Comparison of ENCODE assay signal across 1 cellular context in the genomic region with DNA sequence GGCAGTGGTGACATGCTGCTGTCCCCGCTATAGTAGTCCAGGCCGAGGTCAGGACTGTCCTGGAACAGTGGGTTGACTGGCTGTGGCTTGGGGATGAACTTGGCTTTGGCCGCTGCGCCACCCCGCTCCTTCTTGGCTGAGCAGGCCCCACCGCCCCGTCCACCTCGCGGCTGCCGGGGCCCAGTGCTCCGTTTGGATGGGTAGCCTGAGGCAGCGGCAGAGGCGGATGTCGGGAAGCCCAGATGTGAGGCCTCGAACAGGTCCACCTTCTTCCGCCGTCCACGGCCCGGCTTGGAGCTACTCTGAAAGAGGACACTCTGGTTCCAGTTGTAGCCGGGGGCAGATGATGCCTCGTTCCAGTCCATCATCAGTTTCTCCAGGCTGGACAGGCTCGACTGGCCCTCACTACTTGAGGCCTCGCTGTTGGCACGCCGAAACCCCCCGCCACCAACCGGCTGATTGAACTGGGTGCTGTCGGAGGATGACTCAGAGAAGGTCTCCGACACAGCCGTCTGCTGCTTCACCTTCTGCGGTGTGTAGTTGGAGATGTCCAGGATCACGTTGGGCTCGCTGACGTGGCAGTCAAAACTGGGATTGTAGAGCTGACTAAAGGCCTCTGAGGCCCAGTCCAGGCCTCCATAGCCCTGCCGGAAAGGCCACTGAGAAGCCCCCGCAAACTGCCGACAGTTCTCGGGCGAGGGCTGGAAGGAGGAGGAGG.
TF ChIP-seq lines count a peak whose summit lies in the region.

No MANE protein-coding gene starts in this region.

TF ChIP-seq in WTC11, 78 proteins besides CTCF, POLR2A, EP300 and RAD21:
- no peak for TF ChIP-seq ETV6 (CRISPR knock-in tag; IDR thresholded peaks at IDR 0.05)
- TF ChIP-seq, protein P1, sequence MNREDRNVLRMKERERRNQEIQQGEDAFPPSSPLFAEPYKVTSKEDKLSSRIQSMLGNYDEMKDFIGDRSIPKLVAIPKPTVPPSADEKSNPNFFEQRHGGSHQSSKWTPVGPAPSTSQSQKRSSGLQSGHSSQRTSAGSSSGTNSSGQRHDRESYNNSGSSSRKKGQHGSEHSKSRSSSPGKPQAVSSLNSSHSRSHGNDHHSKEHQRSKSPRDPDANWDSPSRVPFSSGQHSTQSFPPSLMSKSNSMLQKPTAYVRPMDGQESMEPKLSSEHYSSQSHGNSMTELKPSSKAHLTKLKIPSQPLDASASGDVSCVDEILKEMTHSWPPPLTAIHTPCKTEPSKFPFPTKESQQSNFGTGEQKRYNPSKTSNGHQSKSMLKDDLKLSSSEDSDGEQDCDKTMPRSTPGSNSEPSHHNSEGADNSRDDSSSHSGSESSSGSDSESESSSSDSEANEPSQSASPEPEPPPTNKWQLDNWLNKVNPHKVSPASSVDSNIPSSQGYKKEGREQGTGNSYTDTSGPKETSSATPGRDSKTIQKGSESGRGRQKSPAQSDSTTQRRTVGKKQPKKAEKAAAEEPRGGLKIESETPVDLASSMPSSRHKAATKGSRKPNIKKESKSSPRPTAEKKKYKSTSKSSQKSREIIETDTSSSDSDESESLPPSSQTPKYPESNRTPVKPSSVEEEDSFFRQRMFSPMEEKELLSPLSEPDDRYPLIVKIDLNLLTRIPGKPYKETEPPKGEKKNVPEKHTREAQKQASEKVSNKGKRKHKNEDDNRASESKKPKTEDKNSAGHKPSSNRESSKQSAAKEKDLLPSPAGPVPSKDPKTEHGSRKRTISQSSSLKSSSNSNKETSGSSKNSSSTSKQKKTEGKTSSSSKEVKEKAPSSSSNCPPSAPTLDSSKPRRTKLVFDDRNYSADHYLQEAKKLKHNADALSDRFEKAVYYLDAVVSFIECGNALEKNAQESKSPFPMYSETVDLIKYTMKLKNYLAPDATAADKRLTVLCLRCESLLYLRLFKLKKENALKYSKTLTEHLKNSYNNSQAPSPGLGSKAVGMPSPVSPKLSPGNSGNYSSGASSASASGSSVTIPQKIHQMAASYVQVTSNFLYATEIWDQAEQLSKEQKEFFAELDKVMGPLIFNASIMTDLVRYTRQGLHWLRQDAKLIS (CRISPR knock-in tag; IDR thresholded peaks at IDR 0.05; ENCODE audit: borderline replicate concordance), result no peak
- TF ChIP-seq, protein P2, sequence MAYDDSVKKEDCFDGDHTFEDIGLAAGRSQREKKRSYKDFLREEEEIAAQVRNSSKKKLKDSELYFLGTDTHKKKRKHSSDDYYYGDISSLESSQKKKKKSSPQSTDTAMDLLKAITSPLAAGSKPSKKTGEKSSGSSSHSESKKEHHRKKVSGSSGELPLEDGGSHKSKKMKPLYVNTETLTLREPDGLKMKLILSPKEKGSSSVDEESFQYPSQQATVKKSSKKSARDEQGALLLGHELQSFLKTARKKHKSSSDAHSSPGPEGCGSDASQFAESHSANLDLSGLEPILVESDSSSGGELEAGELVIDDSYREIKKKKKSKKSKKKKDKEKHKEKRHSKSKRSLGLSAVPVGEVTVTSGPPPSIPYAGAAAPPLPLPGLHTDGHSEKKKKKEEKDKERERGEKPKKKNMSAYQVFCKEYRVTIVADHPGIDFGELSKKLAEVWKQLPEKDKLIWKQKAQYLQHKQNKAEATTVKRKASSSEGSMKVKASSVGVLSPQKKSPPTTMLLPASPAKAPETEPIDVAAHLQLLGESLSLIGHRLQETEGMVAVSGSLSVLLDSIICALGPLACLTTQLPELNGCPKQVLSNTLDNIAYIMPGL (CRISPR knock-in tag; IDR thresholded peaks at IDR 0.05), result no peak
